26 cellular contexts compared by ENCODE assay signal in genomic region chr4:5247735-5248134, GRCh38.
"Had no signal": no experiment of that assay in that cellular context is flagged by ENCODE, and none has a peak within 500 bp of the region (broad histone marks: within the 10 kb centered on the region; RNA-seq: fewer than 3 reads in every experiment).

No MANE protein-coding gene starts in this region.

- FAIRE-seq: endometrium, frontal cortex, islet of Langerhans, keratinocyte had no signal

- H3K27me3 Mint-ChIP-seq: dendritic cell treated with granulocyte-macrophage colony-stimulating factor and Interleukin-4, amounts not matched to agents 40 ng/mL and 50 ng/mL, for 4 days; naive B cell had no signal

- H3K36me3 Mint-ChIP-seq: mesothelial cell of epicardium, naive B cell had no signal

- H3K27ac Mint-ChIP-seq: dendritic cell treated with granulocyte-macrophage colony-stimulating factor and Interleukin-4, amounts not matched to agents 40 ng/mL and 50 ng/mL, for 4 days; effector memory CD8-positive, alpha-beta T cell; endodermal cell; mesothelial cell of epicardium; naive B cell had no signal

- H3K4me1 Mint-ChIP-seq: endodermal cell, mesothelial cell of epicardium had no signal

- H3K4me1 ChIP-seq: colonic mucosa, esophagus squamous epithelium, foreskin keratinocyte, gastroesophageal sphincter, heart right ventricle, left lung, lower lobe of right lung had no signal

- H3K36me3 ChIP-seq: colonic mucosa, esophagus squamous epithelium, gastroesophageal sphincter, heart right ventricle, left lung, lower lobe of right lung had no signal

- H3K4me3 Mint-ChIP-seq: dendritic cell treated with granulocyte-macrophage colony-stimulating factor and Interleukin-4, amounts not matched to agents 40 ng/mL and 50 ng/mL, for 4 days; effector memory CD8-positive, alpha-beta T cell; endodermal cell; mesothelial cell of epicardium had no signal

- H3K27me3 ChIP-seq: colonic mucosa, esophagus squamous epithelium, foreskin keratinocyte, gastroesophageal sphincter, left lung had no signal

- DNase-seq: colonic mucosa; cortex of kidney; effector CD8-positive, alpha-beta T cell; effector memory CD8-positive, alpha-beta T cell; endodermal cell; esophagus squamous epithelium; foreskin keratinocyte; glutamatergic neuron; head of caudate nucleus; heart right ventricle; hippocampal formation; left cardiac atrium; left ventricle myocardium superior; lower lobe of right lung; mesenchymal stem cell; mucosa of descending colon; naive B cell had no signal

- H3K9me3 ChIP-seq: colonic mucosa, esophagus squamous epithelium, lower lobe of right lung had no signal

- H3K4me3 ChIP-seq: colonic mucosa, esophagus squamous epithelium, gastroesophageal sphincter, heart right ventricle, left lung, lower lobe of right lung, mucosa of descending colon had no signal

- H3K27ac ChIP-seq: colonic mucosa, esophagus squamous epithelium, foreskin keratinocyte, gastroesophageal sphincter, heart right ventricle, left lung, lower lobe of right lung had no signal

- ATAC-seq: effector memory CD8-positive, alpha-beta T cell; foreskin keratinocyte; gastroesophageal sphincter; heart right ventricle; left cardiac atrium; left lung; left ventricle myocardium superior; lower lobe of right lung; mucosa of descending colon; naive thymus-derived CD8-positive, alpha-beta T cell had no signal
